Comparison of ENCODE assay signal across 1 cellular context in the genomic region with DNA sequence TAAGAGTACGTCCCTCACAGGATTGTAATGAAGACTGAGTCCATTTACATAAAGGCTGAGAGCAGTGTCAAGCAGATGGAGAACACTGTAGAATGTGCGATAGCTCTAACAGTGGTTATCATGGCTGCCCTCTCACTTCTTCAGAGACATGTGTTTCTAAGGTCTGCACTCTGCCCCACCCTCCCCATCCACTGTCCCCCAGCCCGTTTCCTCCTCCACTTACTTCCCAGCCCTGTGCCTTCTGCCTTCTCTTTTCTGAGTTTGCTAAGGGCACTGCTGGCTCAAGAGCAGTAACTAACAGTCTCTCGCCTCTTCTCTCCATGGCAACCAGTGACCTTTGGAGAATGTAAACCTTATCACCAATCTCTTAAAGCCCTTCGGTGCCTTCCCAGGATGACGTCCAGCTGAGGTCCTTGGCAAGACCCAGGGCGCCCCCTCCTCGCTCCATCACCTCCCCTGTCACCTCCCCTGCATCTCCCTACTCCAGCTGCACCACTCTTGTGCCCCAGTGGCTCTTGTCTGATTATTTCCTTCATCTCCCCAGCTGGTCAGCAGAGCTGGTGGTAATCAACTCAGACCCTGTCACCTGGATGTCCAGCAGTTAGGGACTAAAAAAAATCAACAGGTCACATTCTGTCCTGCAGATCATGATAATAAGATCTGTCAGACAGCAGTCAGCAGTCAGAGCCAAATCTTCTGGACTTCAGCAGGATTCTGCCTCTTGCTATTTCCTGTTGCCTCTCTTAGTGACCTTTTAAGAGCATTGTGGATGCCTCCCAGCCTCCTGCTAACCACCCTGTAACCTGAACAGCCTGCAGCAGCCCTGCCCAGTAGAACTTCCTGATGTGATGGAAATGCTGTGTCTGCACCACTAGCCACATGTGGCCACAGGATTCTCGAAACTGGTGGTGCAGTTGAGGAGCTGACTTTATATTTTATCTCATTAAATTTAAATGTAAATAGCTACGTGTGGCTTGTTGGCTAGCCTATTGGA.
TF ChIP-seq lines count a peak whose summit lies in the region.

No MANE protein-coding gene starts in this region.

TF ChIP-seq in HepG2, 621 proteins besides CTCF, POLR2A, EP300 and RAD21:
- TF ChIP-seq SP4 (CRISPR knock-in tag; IDR thresholded peaks at IDR 0.05) (no peak), ZNF256 (CRISPR knock-in tag; conservative IDR thresholded peaks at IDR 0.05) (no peak), ZNF879 (CRISPR knock-in tag; IDR thresholded peaks at IDR 0.05) (no peak)
TF ChIP-seq in HepG2: peak in this region for 0.
